In the genomic region with DNA sequence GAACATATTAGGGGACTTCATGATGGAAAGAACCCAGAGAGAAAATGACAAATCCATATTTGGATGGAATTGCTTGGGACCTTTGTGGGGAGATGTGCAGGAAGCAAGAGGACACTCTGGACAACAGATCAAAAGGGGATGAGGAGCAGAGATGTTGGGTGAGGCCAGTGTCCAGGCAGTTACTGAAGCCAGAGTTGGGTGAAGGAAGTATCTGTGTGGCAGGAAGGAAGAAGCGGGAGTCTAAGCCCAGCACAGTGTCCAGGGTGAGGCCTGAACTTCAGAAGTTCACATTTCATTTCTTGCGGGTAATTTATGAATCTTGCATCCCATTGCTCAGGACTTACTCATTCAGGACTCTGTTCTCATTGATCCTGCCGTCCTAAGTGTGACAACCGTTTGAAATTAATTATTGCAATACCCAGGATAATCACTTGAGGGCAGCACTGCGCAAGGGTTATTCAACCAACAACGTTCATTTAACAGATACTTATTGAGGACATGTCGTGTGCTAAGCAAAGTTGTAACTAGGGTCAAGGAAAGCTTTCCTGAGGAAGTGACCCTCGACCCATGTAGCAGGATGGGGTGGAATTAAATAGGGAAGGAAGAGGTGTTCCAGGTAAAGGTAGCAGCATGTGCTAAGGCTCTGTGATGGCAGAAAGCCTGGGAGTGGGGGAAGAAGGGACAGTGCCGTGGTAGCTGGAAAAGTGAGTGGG, we compare ENCODE assay signal across 8 cellular contexts.
A peak's percentile ranks its signal among the peaks of the same experiment; 100 is the strongest.
DNase-seq lines count a peak whose midpoint lies in the region; ATAC-seq, FAIRE-seq and TF ChIP-seq lines count a peak whose summit lies in the region.

No MANE protein-coding gene starts in this region.

- H3K9me3 ChIP-seq in RWPE2 (ENCODE audit: severe bottlenecking) (no peaks in the 10 kb centered on the region), small intestine (ENCODE audit: control insufficient read depth, low read depth) (no peaks in the 10 kb centered on the region), vagina (no peaks in the 10 kb centered on the region)

- peak; percentile 58 for ATAC-seq in RWPE2 (ENCODE audit: low read depth)

- DNase-seq in A172 (ENCODE audit: low spot score) (peak; percentile 76), GM12891 (ENCODE audit: insufficient read length, low spot score) (no peak), HL-60 (ENCODE audit: low read depth in 1 of 2, low spot score in 1 of 2) (peak; percentile 35 to 67), RWPE2 (ENCODE audit: low spot score) (no peak), glomerular visceral epithelial cell (ENCODE audit: extremely low spot score) (peak; percentile 75), small intestine (peak; percentile 84), vagina (ENCODE audit: extremely low spot score in 2 of 2) (no peak)
- DNase-seq in activated T-helper 9 cell treated with anti-CD3 and anti-CD28 coated beads, Interleukin-2, amount 50 U/mL, for 16 hours (ENCODE audit: low read depth) = peak; percentile 17

- TF ChIP-seq POLR2A in GM12891 (IDR thresholded peaks at IDR 0.05; ENCODE audit: low read depth, low read length) (no peak), vagina (IDR thresholded peaks at IDR 0.05) (no peak)

- peaks cover 3% of the 10 kb centered on the region for H3K4me1 ChIP-seq in RWPE2 (ENCODE audit: insufficient read depth, poor library complexity, severe bottlenecking)
- no peaks in the 10 kb centered on the region for H3K4me1 ChIP-seq in small intestine (ENCODE audit: control insufficient read depth in 2 of 2, insufficient read depth in 1 of 2, low read depth in 1 of 2, low read length in 1 of 2)
- peaks cover 5% of the 10 kb centered on the region for H3K4me1 ChIP-seq in vagina

- H3K4me3 ChIP-seq in HL-60 (replicated peaks; ENCODE audit: insufficient read depth, low read length) = no peak overlapping the region
- H3K4me3 ChIP-seq in RWPE2 (ENCODE audit: severe bottlenecking) = no peak overlapping the region
- no peak overlapping the region for H3K4me3 ChIP-seq in small intestine (ENCODE audit: low read depth in 1 of 2, low read length in 2 of 2)
- H3K4me3 ChIP-seq in vagina = no peak overlapping the region

- FAIRE-seq in GM12891 (lab: Jason Lieb, UNC) (peak; percentile 88), small intestine (lab: Jason Lieb, UNC) (no peak)

- intact Hi-C loops in vagina (cut with DNase I) = no loop called here

- H3K36me3 ChIP-seq in RWPE2 (ENCODE audit: low read depth) = no peaks in the 10 kb centered on the region
- no peaks in the 10 kb centered on the region for H3K36me3 ChIP-seq in small intestine (ENCODE audit: control insufficient read depth in 2 of 2, insufficient read depth in 2 of 2, low read length in 2 of 2)
- H3K36me3 ChIP-seq in vagina = no peaks in the 10 kb centered on the region

- peak; percentile 58 for TF ChIP-seq CTCF in HL-60 (IDR thresholded peaks at IDR 0.05; ENCODE audit: insufficient read depth, low read length)
- peak; percentile 83 for TF ChIP-seq CTCF in RWPE2 (IDR thresholded peaks at IDR 0.05; ENCODE audit: poor library complexity, severe bottlenecking)
- peak in 1 of 3 experiments; percentile 27 for TF ChIP-seq CTCF in vagina (IDR thresholded peaks at IDR 0.05)

- H3K27ac ChIP-seq in HL-60 (replicated peaks) (no peak overlapping the region), RWPE2 (ENCODE audit: poor library complexity, severe bottlenecking) (no peak overlapping the region), small intestine (ENCODE audit: low read depth in 1 of 2, low read length in 1 of 2) (no peak overlapping the region), vagina (no peak overlapping the region)

- H3K27me3 ChIP-seq in HL-60 (ENCODE audit: insufficient read depth, poor library complexity, severe bottlenecking) (no peaks in the 10 kb centered on the region), RWPE2 (ENCODE audit: insufficient read depth, poor library complexity, severe bottlenecking) (no peaks in the 10 kb centered on the region), small intestine (ENCODE audit: control insufficient read depth in 2 of 2, insufficient read depth in 2 of 2, low read length in 2 of 2) (no peaks in the 10 kb centered on the region), vagina (no peaks in the 10 kb centered on the region)

- WGBS in small intestine, 3 donors = 4 to 19% (median 8%) methylated on average over 9 of the region's 9 CpGs

TF ChIP-seq in GM12891, 5 proteins besides CTCF, POLR2A, EP300 and RAD21:
- no peak for TF ChIP-seq TAF1 (IDR thresholded peaks at IDR 0.05; ENCODE audit: low read depth, low read length)
- TF ChIP-seq SPI1 (IDR thresholded peaks at IDR 0.05; ENCODE audit: low read depth, low read length) = no peak
- TF ChIP-seq POLR2AphosphoS5 (IDR thresholded peaks at IDR 0.05; ENCODE audit: low read depth, low read length) = no peak
- TF ChIP-seq PAX5 (IDR thresholded peaks at IDR 0.05; ENCODE audit: insufficient read depth, low read length, severe bottlenecking) = no peak
- no peak for TF ChIP-seq POU2F2 (IDR thresholded peaks at IDR 0.05; ENCODE audit: low read depth, low read length)

Comparison
In these comparisons a context has a peak if more than half of its experiments do, and no peak if none do; other contexts are left out.
1. DNase-seq: peak in A172 (single experiment), HL-60 (2 of 2), activated T-helper 9 cell treated with anti-CD3 and anti-CD28 coated beads, Interleukin-2, amount 50 U/mL, for 16 hours (single experiment), glomerular visceral epithelial cell (single experiment) and small intestine (single experiment); none in GM12891 (single experiment), RWPE2 (single experiment) and vagina (0 of 2).